In genomic region chr15:83753872-83754493, GRCh38 we compare ENCODE assay signal across 18 cellular contexts.
"Had no signal": no experiment of that assay in that cellular context is flagged by ENCODE, and none has a peak within 500 bp of the region (broad histone marks: within the 10 kb centered on the region; RNA-seq: fewer than 3 reads in every experiment).

No MANE protein-coding gene starts in this region.

- H3K27ac ChIP-seq: colonic mucosa, left ventricle myocardium inferior, neural progenitor cell, ovary, uterus had no signal

- H3K4me2 ChIP-seq: neural progenitor cell had no signal

- H3K9ac ChIP-seq: neural progenitor cell had no signal

- H3K27me3 ChIP-seq: colonic mucosa, neural progenitor cell, ovary, tibial artery, uterus had no signal

- H3K9me3 ChIP-seq: colonic mucosa, tibial artery, uterus had no signal

- H2AFZ ChIP-seq: neural progenitor cell had no signal

- H3K36me3 ChIP-seq: colonic mucosa, neural progenitor cell, ovary, tibial artery, uterus had no signal

- H3K4me1 ChIP-seq: colonic mucosa, neural progenitor cell, uterus had no signal

- H3K4me3 ChIP-seq: colonic mucosa, left ventricle myocardium inferior, mucosa of descending colon, neural progenitor cell, ovary, tibial artery, uterus had no signal

- DNase-seq: activated CD4-positive, alpha-beta T cell treated with anti-CD3 and anti-CD28 coated beads, Interleukin-2, amount 50 U/mL, for 4 hours; activated effector memory CD4-positive, alpha-beta T cell treated with anti-CD3 and anti-CD28 coated beads, Interleukin-2, amount 50 U/mL, for 16 hours; activated T-cell treated with anti-CD3 and anti-CD28 coated beads, Interleukin-2, amount 50 U/mL, for 72 hours; colonic mucosa; erythroblast; foreskin melanocyte; left ventricle myocardium inferior; mucosa of descending colon; naive thymus-derived CD4-positive, alpha-beta T cell; ovary; stimulated activated CD4-positive, alpha-beta T cell treated with anti-CD3 and anti-CD28 coated beads, Interleukin-12 subunit alpha, Interleukin-12 subunit beta, amount 100 ng/mL, for 4 hours; stimulated activated CD4-positive, alpha-beta T cell treated with anti-CD3 and anti-CD28 coated beads, Interleukin-1b, Interleukin-23, amount 100 ng/mL, for 48 hours; stimulated activated CD8-positive, alpha-beta memory T cell treated with anti-CD3 and anti-CD28 coated beads, Interleukin-4, amount 100 ng/mL, for 48 hours; stimulated activated naive CD4-positive, alpha-beta T cell; T-helper 17 cell; tibial artery; uterus had no signal
